ENCODE assay signal across 26 cellular contexts in genomic region chr13:35598233-35598632, GRCh38.
A peak's percentile ranks its signal among the peaks of the same experiment; 100 is the strongest.
DNase-seq lines count a peak whose midpoint lies in the region; ATAC-seq and TF ChIP-seq lines count a peak whose summit lies in the region.
"Had no signal": no experiment of that assay in that cellular context is flagged by ENCODE, and none has a peak within 500 bp of the region (broad histone marks: within the 10 kb centered on the region; RNA-seq: fewer than 3 reads in every experiment).

No MANE protein-coding gene starts in this region.

- no peak overlapping the region for H3K4me3 Mint-ChIP-seq in activated CD4-positive, alpha-beta T cell treated with anti-CD3 and anti-CD28 coated beads for 36 hours
- H3K4me3 Mint-ChIP-seq: activated naive CD8-positive, alpha-beta T cell; IgD-negative memory B cell; neural progenitor cell; stimulated activated memory B cell treated with anti-CD40 and anti-IgM and Interleukin-4, amounts not matched to agents 10 μg/mL and 1 μg/mL and 100 μg/mL, for 72 hours had no signal

- DNase-seq in NCI-H82 (lab: John Stamatoyannopoulos, UW) = peak; percentile 57
- peak; percentile 1 for DNase-seq in choroid plexus epithelial cell (ENCODE audit: low read depth)
- DNase-seq in left cardiac atrium = no peak
- no peak for DNase-seq in sigmoid colon
- DNase-seq in HCEC 1CT = no peak
- DNase-seq in GM13977 (ENCODE audit: low spot score) = no peak
- no peak for DNase-seq in activated CD4-positive, alpha-beta T cell treated with anti-CD3 and anti-CD28 coated beads for 36 hours
- DNase-seq in stimulated activated CD4-positive, alpha-beta T cell treated with anti-CD3 and anti-CD28 coated beads, Interleukin-12 subunit alpha, Interleukin-12 subunit beta, amount 100 ng/mL, for 4 hours = no peak
- DNase-seq: activated CD4-positive, alpha-beta T cell treated with anti-CD3 and anti-CD28 coated beads, Interleukin-2, amount 50 U/mL, for 1 hour; activated CD8-positive, alpha-beta memory T cell treated with anti-CD3 and anti-CD28 coated beads, Interleukin-2, amount 50 U/mL, for 4 hours; erythroblast; islet precursor cell; lower lobe of right lung; NCI-H1092 treated with DMSO at 0.1 percent for 48 hours; NCI-H187 treated with DMSO at 0.1 percent for 48 hours; NCI-H526 treated with DMSO at 0.1 percent for 48 hours; stimulated activated CD4-positive, alpha-beta T cell treated with anti-CD3 and anti-CD28 coated beads, Interleukin-2, amount 100 ng/mL, for 48 hours had no signal

- H3K27ac Mint-ChIP-seq in activated CD4-positive, alpha-beta T cell treated with anti-CD3 and anti-CD28 coated beads for 36 hours = no peak overlapping the region
- H3K27ac Mint-ChIP-seq: activated naive CD8-positive, alpha-beta T cell; IgD-negative memory B cell; neural progenitor cell; progenitor cell of endocrine pancreas; stimulated activated memory B cell treated with anti-CD40 and anti-IgM and Interleukin-4, amounts not matched to agents 10 μg/mL and 1 μg/mL and 100 μg/mL, for 72 hours had no signal

- H3K27ac ChIP-seq in sigmoid colon = peak overlapping the region; percentile 10 to 59 (median 39)
- H3K27ac ChIP-seq: ascending aorta, C4-2B, lower lobe of right lung, neural progenitor cell, RWPE1, thoracic aorta had no signal

- TF ChIP-seq EP300 in sigmoid colon (IDR thresholded peaks at IDR 0.05) = no peak

- peaks cover 0 to 21% (median 18%) of the 10 kb centered on the region in 4 donors for H3K4me1 ChIP-seq in sigmoid colon
- H3K4me1 ChIP-seq: ascending aorta, lower lobe of right lung had no signal

- H3K4me3 ChIP-seq in choroid plexus epithelial cell (ENCODE audit: low read depth, low read length) = no peak overlapping the region
- no peak overlapping the region for H3K4me3 ChIP-seq in sigmoid colon
- H3K4me3 ChIP-seq: ascending aorta, lower lobe of right lung, neural progenitor cell, thoracic aorta had no signal

- no peaks in the 10 kb centered on the region for H3K27me3 ChIP-seq in sigmoid colon
- H3K27me3 ChIP-seq: ascending aorta, neural progenitor cell had no signal

- H3K36me3 ChIP-seq in sigmoid colon = peaks cover 0 to 7% (median 0%) of the 10 kb centered on the region in 4 donors
- H3K36me3 ChIP-seq: ascending aorta, lower lobe of right lung, thoracic aorta had no signal

- no peaks in the 10 kb centered on the region for H3K27me3 Mint-ChIP-seq in activated CD4-positive, alpha-beta T cell treated with anti-CD3 and anti-CD28 coated beads for 36 hours
- H3K27me3 Mint-ChIP-seq: activated naive CD8-positive, alpha-beta T cell; IgD-negative memory B cell; progenitor cell of endocrine pancreas; stimulated activated memory B cell treated with anti-CD40 and anti-IgM and Interleukin-4, amounts not matched to agents 10 μg/mL and 1 μg/mL and 100 μg/mL, for 72 hours had no signal

- H3K9me3 ChIP-seq in sigmoid colon = no peaks in the 10 kb centered on the region
- H3K9me3 ChIP-seq: ascending aorta, lower lobe of right lung, thoracic aorta had no signal

- TF ChIP-seq CTCF in choroid plexus epithelial cell (conservative IDR thresholded peaks at IDR 0.05; ENCODE audit: low read depth, low read length) (no peak), sigmoid colon (IDR thresholded peaks at IDR 0.05) (no peak), GM13977 (IDR thresholded peaks at IDR 0.05; ENCODE audit: extremely low read depth, insufficient read depth, missing control alignments) (no peak)

- POLR2A ChIA-PET in activated CD4-positive, alpha-beta T cell treated with anti-CD3 and anti-CD28 coated beads for 36 hours (lab: Charles Lee) = no interaction called here

- 81% methylated on average over 3 of the region's 3 CpGs for WGBS in sigmoid colon, 2 donors

- CTCF ChIA-PET in activated CD4-positive, alpha-beta T cell treated with anti-CD3 and anti-CD28 coated beads for 36 hours (lab: Charles Lee) = no interaction called here

- H3K4me1 Mint-ChIP-seq in activated CD4-positive, alpha-beta T cell treated with anti-CD3 and anti-CD28 coated beads for 36 hours = no peaks in the 10 kb centered on the region
- H3K4me1 Mint-ChIP-seq: IgD-negative memory B cell; stimulated activated memory B cell treated with anti-CD40 and anti-IgM and Interleukin-4, amounts not matched to agents 10 μg/mL and 1 μg/mL and 100 μg/mL, for 72 hours had no signal

- peak; percentile 68 to 77 for ATAC-seq in left cardiac atrium
- no peak for ATAC-seq in activated CD4-positive, alpha-beta T cell treated with anti-CD3 and anti-CD28 coated beads for 36 hours
- ATAC-seq: lower lobe of right lung; stimulated activated memory B cell treated with anti-CD40 and anti-IgM and Interleukin-4, amounts not matched to agents 10 μg/mL and 1 μg/mL and 100 μg/mL, for 72 hours had no signal

- in situ Hi-C loops in GM13977 (cut with MboI; ENCODE audit: low pct_unique_long_range_greater_than_20kb, low sequenced_read_pairs, unreplicated experiment) = no loop called here

- no peak for TF ChIP-seq POLR2A in sigmoid colon (IDR thresholded peaks at IDR 0.05)

- no peaks in the 10 kb centered on the region for H3K9me3 Mint-ChIP-seq in activated CD4-positive, alpha-beta T cell treated with anti-CD3 and anti-CD28 coated beads for 36 hours (ENCODE audit: low read depth)
- H3K9me3 Mint-ChIP-seq: neural progenitor cell; stimulated activated memory B cell treated with anti-CD40 and anti-IgM and Interleukin-4, amounts not matched to agents 10 μg/mL and 1 μg/mL and 100 μg/mL, for 72 hours had no signal

- intact Hi-C loops in left cardiac atrium (cut with DNase I) = no loop called here
- intact Hi-C loops in sigmoid colon (cut with DNase I) = no loop called here
- intact Hi-C loops in activated CD4-positive, alpha-beta T cell treated with anti-CD3 and anti-CD28 coated beads for 36 hours (cut with DNase I, micrococcal nuclease) = no loop called here

- H3K36me3 Mint-ChIP-seq in activated CD4-positive, alpha-beta T cell treated with anti-CD3 and anti-CD28 coated beads for 36 hours (ENCODE audit: low read depth) = no peaks in the 10 kb centered on the region
- H3K36me3 Mint-ChIP-seq: activated naive CD8-positive, alpha-beta T cell had no signal

Comparison
In these comparisons a context has a peak if more than half of its experiments do, and no peak if none do; other contexts are left out.
1. DNase-seq: peak in NCI-H82 (single experiment) and choroid plexus epithelial cell (single experiment); none in left cardiac atrium (single experiment), sigmoid colon (single experiment), HCEC 1CT (single experiment), GM13977 (single experiment), activated CD4-positive, alpha-beta T cell treated with anti-CD3 and anti-CD28 coated beads for 36 hours (single experiment) and stimulated activated CD4-positive, alpha-beta T cell treated with anti-CD3 and anti-CD28 coated beads, Interleukin-12 subunit alpha, Interleukin-12 subunit beta, amount 100 ng/mL, for 4 hours (single experiment).